8 cellular contexts compared by ENCODE assay signal in the genomic region with DNA sequence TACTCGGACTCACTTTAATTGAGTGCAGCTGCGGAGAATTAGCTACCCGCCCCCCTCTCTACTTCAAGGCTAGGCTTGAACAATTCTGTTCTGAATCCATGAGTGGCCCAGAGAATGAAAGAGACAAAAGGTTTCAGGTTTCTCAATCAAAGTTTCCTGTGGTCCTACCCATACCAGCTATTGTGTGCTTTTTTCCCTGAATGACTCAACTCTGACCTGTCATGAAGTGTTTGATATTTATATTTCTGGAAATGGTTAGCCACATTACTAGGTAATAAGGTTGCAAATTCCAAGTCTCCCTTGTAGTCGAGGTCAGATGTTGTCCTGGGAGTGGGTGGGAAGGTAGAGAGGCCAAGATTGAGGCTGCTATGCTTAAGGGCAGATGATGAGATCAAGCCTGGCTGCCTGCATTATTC.
DNase-seq lines count a peak whose midpoint lies in the region; ATAC-seq lines count a peak whose summit lies in the region.

No MANE protein-coding gene starts in this region.

- no peaks in the 10 kb centered on the region for H3K27me3 Mint-ChIP-seq in activated naive CD8-positive, alpha-beta T cell treated with anti-CD3 and anti-CD28 coated beads, Interleukin-2, amount 50 U/mL, for 24 hours
- H3K27me3 Mint-ChIP-seq in effector memory CD8-positive, alpha-beta T cell: no peaks in the 10 kb centered on the region

- ATAC-seq in GM18499 (IDR thresholded peaks at IDR 0.05; ENCODE audit: insufficient read depth, unreplicated experiment): peak; percentile 93
- peak; percentile 95 for ATAC-seq in activated naive CD8-positive, alpha-beta T cell treated with anti-CD3 and anti-CD28 coated beads, Interleukin-2, amount 50 U/mL, for 24 hours
- ATAC-seq in effector memory CD8-positive, alpha-beta T cell (replicated peaks): no peak

- no peaks in the 10 kb centered on the region for H3K36me3 Mint-ChIP-seq in activated naive CD8-positive, alpha-beta T cell treated with anti-CD3 and anti-CD28 coated beads, Interleukin-2, amount 50 U/mL, for 24 hours (ENCODE audit: low read depth)
- no peaks in the 10 kb centered on the region for H3K36me3 Mint-ChIP-seq in effector memory CD8-positive, alpha-beta T cell (ENCODE audit: insufficient read depth)

- DNase-seq in GOT3 (lab: John Stamatoyannopoulos, UW): peak; percentile 47
- DNase-seq in M059J (ENCODE audit: low read depth): peak; percentile 97
- DNase-seq in activated naive CD8-positive, alpha-beta T cell treated with anti-CD3 and anti-CD28 coated beads, Interleukin-2, amount 50 U/mL, for 24 hours: peak; percentile 15
- peak; percentile 51 for DNase-seq in mucosa of gallbladder (ENCODE audit: low spot score)
- DNase-seq in activated gamma-delta T cell treated with Interleukin-2 at 50 U/mL for 16 hours: no peak
- DNase-seq in hippocampal formation (lab: John Stamatoyannopoulos, UW): no peak
- no peak for DNase-seq in effector memory CD8-positive, alpha-beta T cell

- H3K4me1 Mint-ChIP-seq in activated naive CD8-positive, alpha-beta T cell treated with anti-CD3 and anti-CD28 coated beads, Interleukin-2, amount 50 U/mL, for 24 hours: peaks cover 38% of the 10 kb centered on the region
- peaks cover 23 to 26% of the 10 kb centered on the region in 2 donors for H3K4me1 Mint-ChIP-seq in effector memory CD8-positive, alpha-beta T cell (ENCODE audit: low read depth in 2 of 2)

- peak overlapping the region; percentile 76 for H3K27ac Mint-ChIP-seq in activated naive CD8-positive, alpha-beta T cell treated with anti-CD3 and anti-CD28 coated beads, Interleukin-2, amount 50 U/mL, for 24 hours
- H3K27ac Mint-ChIP-seq in effector memory CD8-positive, alpha-beta T cell: no peak overlapping the region

- H3K4me3 Mint-ChIP-seq in activated naive CD8-positive, alpha-beta T cell treated with anti-CD3 and anti-CD28 coated beads, Interleukin-2, amount 50 U/mL, for 24 hours: no peak overlapping the region
- peak overlapping the region in 1 of 2 donors; percentile 43 for H3K4me3 Mint-ChIP-seq in effector memory CD8-positive, alpha-beta T cell

- no peaks in the 10 kb centered on the region for H3K9me3 Mint-ChIP-seq in activated naive CD8-positive, alpha-beta T cell treated with anti-CD3 and anti-CD28 coated beads, Interleukin-2, amount 50 U/mL, for 24 hours
- H3K9me3 Mint-ChIP-seq in effector memory CD8-positive, alpha-beta T cell: no peaks in the 10 kb centered on the region

Comparison
In these comparisons a context has a peak if more than half of its experiments do, and no peak if none do; other contexts are left out.
1. DNase-seq: peak in GOT3 (single experiment), M059J (single experiment), activated naive CD8-positive, alpha-beta T cell treated with anti-CD3 and anti-CD28 coated beads, Interleukin-2, amount 50 U/mL, for 24 hours (single experiment) and mucosa of gallbladder (single experiment); none in activated gamma-delta T cell treated with Interleukin-2 at 50 U/mL for 16 hours (single experiment), hippocampal formation (0 of 2) and effector memory CD8-positive, alpha-beta T cell (0 of 3).